Comparison of ENCODE assay signal across 8 cellular contexts in the genomic region with DNA sequence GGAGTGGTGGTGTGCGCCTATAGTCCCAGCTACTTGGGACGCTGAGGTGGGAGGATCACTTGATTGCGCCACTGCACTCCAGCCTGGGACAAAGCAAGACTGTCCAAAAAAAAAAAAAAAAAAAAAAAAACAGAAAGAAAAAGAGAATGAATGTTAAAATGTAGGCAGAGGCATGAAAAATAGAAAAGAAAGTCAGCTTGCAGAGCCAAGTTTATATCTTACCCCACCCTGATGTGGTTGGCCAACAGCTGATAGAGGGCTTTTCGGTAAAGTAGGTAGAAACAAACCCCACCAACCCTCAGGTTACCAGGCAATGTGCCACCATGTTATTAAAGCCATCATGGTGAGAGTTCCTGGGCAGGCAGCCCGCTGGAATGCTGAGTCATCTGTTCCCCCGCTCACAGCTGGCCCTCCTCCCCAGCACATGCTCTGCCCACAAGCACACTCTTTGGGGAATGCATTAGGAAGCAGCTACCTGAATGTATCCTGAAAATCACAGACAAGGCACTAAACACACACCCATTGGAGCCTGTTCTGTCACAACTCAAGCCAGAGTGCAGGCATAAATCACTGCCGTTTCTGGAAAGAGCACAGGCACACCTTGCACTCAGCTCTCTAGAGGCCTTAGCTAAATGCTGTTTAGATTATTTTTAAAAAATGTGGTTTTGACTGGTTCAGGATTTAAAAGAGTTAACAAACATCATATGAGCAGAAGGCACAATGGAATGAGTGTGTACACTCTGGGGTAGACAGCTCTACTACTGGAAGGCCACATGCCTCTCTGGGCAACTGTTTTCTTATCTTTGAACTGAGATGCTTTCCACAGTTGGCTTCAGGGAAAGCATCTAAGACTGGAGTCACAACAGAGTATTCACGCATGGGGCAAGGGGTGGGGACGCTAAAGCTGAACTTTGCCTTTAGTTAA.
DNase-seq lines count a peak whose midpoint lies in the region; ATAC-seq and TF ChIP-seq lines count a peak whose summit lies in the region.

No MANE protein-coding gene starts in this region.

- POLR2A ChIA-PET in activated CD4-positive, alpha-beta T cell treated with anti-CD3 and anti-CD28 coated beads for 36 hours (lab: Charles Lee), result no interaction called here

- H3K27ac Mint-ChIP-seq in activated CD4-positive, alpha-beta T cell treated with anti-CD3 and anti-CD28 coated beads for 36 hours, result no peak overlapping the region
- peak overlapping the region; percentile 94 for H3K27ac Mint-ChIP-seq in chondrocyte (ENCODE audit: unreplicated experiment)

- peaks cover 25% of the 10 kb centered on the region for H3K4me1 Mint-ChIP-seq in activated CD4-positive, alpha-beta T cell treated with anti-CD3 and anti-CD28 coated beads for 36 hours
- H3K4me1 Mint-ChIP-seq in chondrocyte (ENCODE audit: low read depth), result peaks cover 67% of the 10 kb centered on the region

- H3K36me3 Mint-ChIP-seq in activated CD4-positive, alpha-beta T cell treated with anti-CD3 and anti-CD28 coated beads for 36 hours (ENCODE audit: low read depth), result peaks cover 3% of the 10 kb centered on the region
- H3K36me3 Mint-ChIP-seq in chondrocyte (ENCODE audit: low read depth), result no peaks in the 10 kb centered on the region

- H3K27ac ChIP-seq in substantia nigra (ENCODE audit: low read depth, low read length, poor library complexity, severe bottlenecking), result peak overlapping the region; percentile 72

- H3K9me3 Mint-ChIP-seq in activated CD4-positive, alpha-beta T cell treated with anti-CD3 and anti-CD28 coated beads for 36 hours (ENCODE audit: low read depth), result no peaks in the 10 kb centered on the region
- H3K9me3 Mint-ChIP-seq in chondrocyte (ENCODE audit: low read depth), result no peaks in the 10 kb centered on the region

- no peak for TF ChIP-seq CTCF in chondrocyte (IDR thresholded peaks at IDR 0.05)

- DNase-seq in activated CD4-positive, alpha-beta T cell treated with anti-CD3 and anti-CD28 coated beads for 36 hours, result peak; percentile 17
- no peak for DNase-seq in activated CD4-positive, alpha-beta T cell treated with anti-CD3 and anti-CD28 coated beads for 4 hours
- DNase-seq in NCI-H524 treated with DMSO at 0.1 percent for 48 hours (lab: John Stamatoyannopoulos, UW) (peak; percentile 46), chondrocyte (ENCODE audit: low spot score) (no peak), kidney glomerular epithelial cell (lab: John Stamatoyannopoulos, UW) (peak; percentile 92), substantia nigra (lab: John Stamatoyannopoulos, UW) (peak in 48 of 49 donors; percentile 4 to 86 (median 70))
- no peak for DNase-seq in activated CD8-positive, alpha-beta memory T cell treated with anti-CD3 and anti-CD28 coated beads, Interleukin-2, amount 50 U/mL, for 4 hours
- no peak for DNase-seq in activated naive CD4-positive, alpha-beta T cell treated with Interleukin-2 at 50 U/mL for 16 hours

- ATAC-seq in activated CD4-positive, alpha-beta T cell treated with anti-CD3 and anti-CD28 coated beads for 36 hours, result no peak

- no peaks in the 10 kb centered on the region for H3K27me3 Mint-ChIP-seq in activated CD4-positive, alpha-beta T cell treated with anti-CD3 and anti-CD28 coated beads for 36 hours
- H3K27me3 Mint-ChIP-seq in chondrocyte (ENCODE audit: low read depth), result no peaks in the 10 kb centered on the region

- intact Hi-C loops in activated CD4-positive, alpha-beta T cell treated with anti-CD3 and anti-CD28 coated beads for 36 hours (cut with DNase I, micrococcal nuclease), result loop anchor here in 1 of 2 experiments (1.0 kb wide), 1 partner anchor 12 kb away; no protein-coding TSS in a partner anchor

- no peak overlapping the region for H3K4me3 Mint-ChIP-seq in activated CD4-positive, alpha-beta T cell treated with anti-CD3 and anti-CD28 coated beads for 36 hours
- peak overlapping the region; percentile 28 for H3K4me3 Mint-ChIP-seq in chondrocyte (ENCODE audit: unreplicated experiment)

- CTCF ChIA-PET in activated CD4-positive, alpha-beta T cell treated with anti-CD3 and anti-CD28 coated beads for 36 hours (lab: Charles Lee), result interaction anchor here (0.6 to 0.7 kb wide), 4 partner anchors 31 to 130 kb away, joined by 3 to 4 read pairs (median 3); no protein-coding TSS in a partner anchor

Comparison
In these comparisons a context has a peak if more than half of its experiments do, and no peak if none do; other contexts are left out.
1. DNase-seq: peak in activated CD4-positive, alpha-beta T cell treated with anti-CD3 and anti-CD28 coated beads for 36 hours (single experiment), NCI-H524 treated with DMSO at 0.1 percent for 48 hours (single experiment), kidney glomerular epithelial cell (single experiment) and substantia nigra (48 of 49); none in activated CD4-positive, alpha-beta T cell treated with anti-CD3 and anti-CD28 coated beads for 4 hours (0 of 2), chondrocyte (single experiment), activated CD8-positive, alpha-beta memory T cell treated with anti-CD3 and anti-CD28 coated beads, Interleukin-2, amount 50 U/mL, for 4 hours (single experiment) and activated naive CD4-positive, alpha-beta T cell treated with Interleukin-2 at 50 U/mL for 16 hours (single experiment).